22 cellular contexts compared by ENCODE assay signal in genomic region chr22:37663521-37664140, GRCh38. TPM values are rescaled to one million over a fixed set of nuclear protein-coding genes. Genes with fewer than 3 reads are reported as not detected.
DNase-seq lines count a peak whose midpoint lies in the region; ATAC-seq and TF ChIP-seq lines count a peak whose summit lies in the region.
"Had no signal": no experiment of that assay in that cellular context is flagged by ENCODE, and none has a peak within 500 bp of the region (broad histone marks: within the 10 kb centered on the region; RNA-seq: fewer than 3 reads in every experiment).

No MANE protein-coding gene starts in this region.

- intact Hi-C loops in psoas muscle (cut with DNase I): no loop called here
- intact Hi-C loops in activated naive CD4-positive, alpha-beta T cell treated with anti-CD3 and anti-CD28 coated beads for 36 hours (cut with micrococcal nuclease): no loop called here

- no peak overlapping the region for H3K27ac Mint-ChIP-seq in activated naive CD4-positive, alpha-beta T cell treated with anti-CD3 and anti-CD28 coated beads for 36 hours
- H3K27ac Mint-ChIP-seq: activated T-helper 17 cell treated with anti-CD3 and anti-CD28 coated beads, Interleukin-2, amount 50 U/mL, for 72 hours; CD4-positive, alpha-beta T cell had no signal

- peaks cover 7% of the 10 kb centered on the region for H3K36me3 Mint-ChIP-seq in activated naive CD4-positive, alpha-beta T cell treated with anti-CD3 and anti-CD28 coated beads for 36 hours (ENCODE audit: low read depth)

- CTCF ChIA-PET in AG04450 (lab: Charles Lee): interaction anchor here (0.7 to 2.1 kb wide), 4 partner anchors 13 to 55 kb away, joined by 3 to 11 read pairs (median 8); no protein-coding TSS in a partner anchor
- CTCF ChIA-PET in activated naive CD4-positive, alpha-beta T cell treated with anti-CD3 and anti-CD28 coated beads for 36 hours (lab: Charles Lee): interaction anchor here (0.6 to 11.2 kb wide), 5 partner anchors 8 to 57 kb away, joined by 3 to 101 read pairs (median 6); no protein-coding TSS in a partner anchor

- no peak for DNase-seq in AG04450 (ENCODE audit: low read depth, low spot score)
- DNase-seq in LHCN-M2 (ENCODE audit: low read depth): peak; percentile 25
- peak; percentile 61 for DNase-seq in fibroblast of gingiva (ENCODE audit: low read depth)
- DNase-seq in psoas muscle: peak in 1 of 2 donors; percentile 74
- no peak for DNase-seq in COR-L47 (lab: John Stamatoyannopoulos, UW)
- DNase-seq in nucleus accumbens (lab: John Stamatoyannopoulos, UW): no peak
- no peak for DNase-seq in activated naive CD4-positive, alpha-beta T cell treated with anti-CD3 and anti-CD28 coated beads for 36 hours
- no peak for DNase-seq in effector memory CD4-positive, alpha-beta T cell
- DNase-seq: activated CD4-positive, CD25-positive, alpha-beta regulatory T cell treated with anti-CD3 and anti-CD28 coated beads, Interleukin-2, amount 50 U/mL, for 72 hours; CD4-positive, alpha-beta T cell; erythroblast; left ventricle myocardium inferior; NCI-H1092; NCI-H526; ovary; SJCRH30; stimulated activated CD8-positive, alpha-beta memory T cell treated with anti-CD3 and anti-CD28 coated beads, Interleukin-4, amount 100 ng/mL, for 48 hours had no signal

- peaks cover 0 to 15% of the 10 kb centered on the region in 2 donors for H3K36me3 ChIP-seq in psoas muscle (ENCODE audit: insufficient read depth in 1 of 2, low read depth in 1 of 2)
- H3K36me3 ChIP-seq in effector memory CD4-positive, alpha-beta T cell (ENCODE audit: control insufficient read depth, insufficient read depth, low read length): peaks cover 4% of the 10 kb centered on the region
- H3K36me3 ChIP-seq: ovary had no signal

- H3K4me1 ChIP-seq in psoas muscle: peaks cover 47% of the 10 kb centered on the region
- H3K4me1 ChIP-seq in effector memory CD4-positive, alpha-beta T cell (ENCODE audit: control insufficient read depth, insufficient read depth, low read length, poor library complexity, severe bottlenecking): peaks cover 16% of the 10 kb centered on the region

- whole genome bisulfite sequencing in psoas muscle, 3 donors: 42 to 70% (median 46%) methylated on average over 16 of the region's 16 CpGs

- POLR2A ChIA-PET in AG04450 (lab: Yijun Ruan, JAX): interaction anchor here (0.6 to 3.9 kb wide), 6 partner anchors 12 to 144 kb away, joined by 3 to 38 read pairs (median 9); partner anchors contain the start of gene LGALS1

- H3K27me3 Mint-ChIP-seq in activated naive CD4-positive, alpha-beta T cell treated with anti-CD3 and anti-CD28 coated beads for 36 hours (ENCODE audit: low read depth): no peaks in the 10 kb centered on the region
- H3K27me3 Mint-ChIP-seq: activated T-helper 17 cell treated with anti-CD3 and anti-CD28 coated beads, Interleukin-2, amount 50 U/mL, for 72 hours; CD4-positive, alpha-beta T cell had no signal

- H3K4me3 ChIP-seq in AG04450 (ENCODE audit: low read depth, low read length) (no peak overlapping the region), psoas muscle (no peak overlapping the region)
- H3K4me3 ChIP-seq in effector memory CD4-positive, alpha-beta T cell (ENCODE audit: insufficient read depth, low read depth, low read length, poor library complexity, severe bottlenecking): no peak overlapping the region
- H3K4me3 ChIP-seq: A549, left ventricle myocardium inferior, mucosa of descending colon, ovary, SJCRH30 had no signal

- H3K27me3 ChIP-seq in AG04450 (ENCODE audit: control insufficient read depth, insufficient read depth, low read length) (no peaks in the 10 kb centered on the region), psoas muscle (ENCODE audit: insufficient read depth in 3 of 3, low read length in 2 of 3) (no peaks in the 10 kb centered on the region)
- no peaks in the 10 kb centered on the region for H3K27me3 ChIP-seq in effector memory CD4-positive, alpha-beta T cell (replicated peaks; ENCODE audit: control insufficient read depth, insufficient read depth, low read length, poor library complexity, severe bottlenecking)
- H3K27me3 ChIP-seq: ovary, SJCRH30 had no signal

- peaks cover 29% of the 10 kb centered on the region for H3K4me1 Mint-ChIP-seq in activated naive CD4-positive, alpha-beta T cell treated with anti-CD3 and anti-CD28 coated beads for 36 hours (ENCODE audit: low read depth)

- H3K9me3 ChIP-seq in AG04450 (ENCODE audit: control insufficient read depth, insufficient read depth, low read length) (no peaks in the 10 kb centered on the region; the same call in 1 of the 2 replicates), psoas muscle (no peaks in the 10 kb centered on the region)
- no peaks in the 10 kb centered on the region for H3K9me3 ChIP-seq in effector memory CD4-positive, alpha-beta T cell (ENCODE audit: control insufficient read depth, low read length)
- H3K9me3 ChIP-seq: A549, left ventricle myocardium inferior, mucosa of descending colon, ovary, SJCRH30 had no signal

- peak in 2 of 4 donors; percentile 72 for ATAC-seq in psoas muscle
- ATAC-seq: A549; activated T-helper 17 cell treated with anti-CD3 and anti-CD28 coated beads, Interleukin-2, amount 50 U/mL, for 72 hours; HCT116 had no signal

- no peak overlapping the region for H3K4me3 Mint-ChIP-seq in activated naive CD4-positive, alpha-beta T cell treated with anti-CD3 and anti-CD28 coated beads for 36 hours
- H3K4me3 Mint-ChIP-seq: activated T-helper 17 cell treated with anti-CD3 and anti-CD28 coated beads, Interleukin-2, amount 50 U/mL, for 72 hours; CD4-positive, alpha-beta T cell had no signal

- no peak for TF ChIP-seq CTCF in AG04450 (IDR thresholded peaks at IDR 0.05; ENCODE audit: low read depth, low read length)
- no peak for TF ChIP-seq CTCF in psoas muscle (IDR thresholded peaks at IDR 0.05)

- H3K9me3 Mint-ChIP-seq in activated naive CD4-positive, alpha-beta T cell treated with anti-CD3 and anti-CD28 coated beads for 36 hours: no peaks in the 10 kb centered on the region
- H3K9me3 Mint-ChIP-seq: activated T-helper 17 cell treated with anti-CD3 and anti-CD28 coated beads, Interleukin-2, amount 50 U/mL, for 72 hours; CD4-positive, alpha-beta T cell had no signal

- H3K27ac ChIP-seq in AG04450 (ENCODE audit: low read depth, low read length) (peak overlapping the region; percentile 21), psoas muscle (peak overlapping the region; percentile 46)
- no peak overlapping the region for H3K27ac ChIP-seq in effector memory CD4-positive, alpha-beta T cell (ENCODE audit: insufficient read depth, low read length, poor library complexity, severe bottlenecking)
- H3K27ac ChIP-seq: A549, KMS-11, ovary, SJCRH30 had no signal

RNA-seq across cellular contexts. Expression of gene PDXP, which starts 5.1 kb away (rescaled TPM):
- polyA plus RNA-seq in AG04450 (2011; rRNA removed) (11.7 and 17.7 TPM in 2 replicates), psoas muscle (10 to 100 TPM in 2 of 3 donors, 1 to 10 TPM in 1; 9.8 to 37.9 (median 24.4) TPM)
- 6.3 and 9.7 TPM in 2 replicates for polyA minus RNA-seq in AG04450 (2011; rRNA and poly(A)+ RNA removed)
- total RNA-seq in LHCN-M2 (2014; rRNA removed) (38.7 and 45.1 TPM in 2 replicates), psoas muscle (10 to 100 TPM in 3 of 4 donors, 1 to 10 TPM in 1; 9.0 to 13.0 (median 12.3) TPM)
- 20.9 TPM for polyA plus RNA-seq in LHCN-M2 (2012)
- total RNA-seq in activated naive CD4-positive, alpha-beta T cell treated with anti-CD3 and anti-CD28 coated beads for 36 hours: 10 to 100 TPM; 17.4 to 19.2 TPM

RNA-seq across cellular contexts. Expression of gene LGALS1, which starts 11.8 kb away (rescaled TPM):
- 5,926 and 7,935 TPM in 2 replicates for polyA plus RNA-seq in AG04450 (2011; rRNA removed)
- 3,546 and 5,412 TPM in 2 replicates for polyA minus RNA-seq in AG04450 (2011; rRNA and poly(A)+ RNA removed)
- 5,161 and 10,139 TPM in 2 replicates for total RNA-seq in LHCN-M2 (2014; rRNA removed)
- 11,917 TPM for polyA plus RNA-seq in LHCN-M2 (2012)
- 1,000 to 10,000 TPM in 1 of 4 donors, 100 to 1,000 TPM in 3; 434 to 1,013 (median 908) TPM for total RNA-seq in psoas muscle
- polyA plus RNA-seq in psoas muscle: 1,000 to 10,000 TPM in 2 of 3 donors, 100 to 1,000 TPM in 1; 717 to 1,817 (median 1,077) TPM
- 10 to 100 TPM; 62.7 to 70.2 TPM for total RNA-seq in activated naive CD4-positive, alpha-beta T cell treated with anti-CD3 and anti-CD28 coated beads for 36 hours

RNA-seq across cellular contexts. Expression of gene NOL12, which starts 22.5 kb away (rescaled TPM):
- 10.4 and 11.8 TPM in 2 replicates for polyA plus RNA-seq in AG04450 (2011; rRNA removed)
- polyA minus RNA-seq in AG04450 (2011; rRNA and poly(A)+ RNA removed): 10.9 and 13.9 TPM in 2 replicates
- 45.1 and 53.9 TPM in 2 replicates for total RNA-seq in LHCN-M2 (2014; rRNA removed)
- polyA plus RNA-seq in LHCN-M2 (2012): 24.6 TPM
- total RNA-seq in psoas muscle: 10 to 100 TPM; 11.9 to 15.4 (median 12.3) TPM
- polyA plus RNA-seq in psoas muscle: 10 to 100 TPM; 21.0 to 43.4 (median 22.0) TPM
- total RNA-seq in activated naive CD4-positive, alpha-beta T cell treated with anti-CD3 and anti-CD28 coated beads for 36 hours: 10 to 100 TPM; 26.7 to 30.4 TPM

RNA-seq across cellular contexts. Expression of gene SH3BP1, which starts 24.2 kb away (rescaled TPM):
- polyA plus RNA-seq in AG04450 (2011; rRNA removed) (8.4 and 11.3 TPM in 2 replicates), psoas muscle (under 1 TPM; 0.20 to 0.64 (median 0.34) TPM)
- polyA minus RNA-seq in AG04450 (2011; rRNA and poly(A)+ RNA removed): 12.8 and 14.4 TPM in 2 replicates
- total RNA-seq in LHCN-M2 (2014; rRNA removed) (1.7 and 3.5 TPM in 2 replicates), psoas muscle (1 to 10 TPM; 1.4 to 2.4 (median 1.9) TPM)
- 1.6 TPM for polyA plus RNA-seq in LHCN-M2 (2012)
- total RNA-seq in activated naive CD4-positive, alpha-beta T cell treated with anti-CD3 and anti-CD28 coated beads for 36 hours: 10 to 100 TPM; 45.9 to 51.0 TPM

RNA-seq across cellular contexts. Expression of gene TRIOBP, which starts 33.2 kb away (rescaled TPM):
- 37.0 and 76.4 TPM in 2 replicates for polyA plus RNA-seq in AG04450 (2011; rRNA removed)
- 78.8 and 114 TPM in 2 replicates for polyA minus RNA-seq in AG04450 (2011; rRNA and poly(A)+ RNA removed)
- 128 and 137 TPM in 2 replicates for total RNA-seq in LHCN-M2 (2014; rRNA removed)
- polyA plus RNA-seq in LHCN-M2 (2012): 85.7 TPM
- total RNA-seq in psoas muscle: 10 to 100 TPM; 22.1 to 34.6 (median 24.5) TPM
- 10 to 100 TPM; 19.1 to 42.7 (median 24.7) TPM for polyA plus RNA-seq in psoas muscle
- total RNA-seq in activated naive CD4-positive, alpha-beta T cell treated with anti-CD3 and anti-CD28 coated beads for 36 hours: 10 to 100 TPM; 17.5 to 18.8 TPM

Comparison
In these comparisons a context has a peak if more than half of its experiments do, and no peak if none do; other contexts are left out.
1. DNase-seq: peak in LHCN-M2 (single experiment) and fibroblast of gingiva (single experiment); none in AG04450 (single experiment), COR-L47 (single experiment), nucleus accumbens (0 of 56), activated naive CD4-positive, alpha-beta T cell treated with anti-CD3 and anti-CD28 coated beads for 36 hours (single experiment) and effector memory CD4-positive, alpha-beta T cell (0 of 3).
2. RNA of gene LGALS1, which starts 11.8 kb away (total RNA-seq): 5,161 to 10,139 TPM in LHCN-M2 and 434 to 1,013 TPM in psoas muscle; 62.7 to 70.2 TPM in activated naive CD4-positive, alpha-beta T cell treated with anti-CD3 and anti-CD28 coated beads for 36 hours; every median in the first group is over 4 times any median in the second.